ENCODE assay signal across 14 cellular contexts in the genomic region with DNA sequence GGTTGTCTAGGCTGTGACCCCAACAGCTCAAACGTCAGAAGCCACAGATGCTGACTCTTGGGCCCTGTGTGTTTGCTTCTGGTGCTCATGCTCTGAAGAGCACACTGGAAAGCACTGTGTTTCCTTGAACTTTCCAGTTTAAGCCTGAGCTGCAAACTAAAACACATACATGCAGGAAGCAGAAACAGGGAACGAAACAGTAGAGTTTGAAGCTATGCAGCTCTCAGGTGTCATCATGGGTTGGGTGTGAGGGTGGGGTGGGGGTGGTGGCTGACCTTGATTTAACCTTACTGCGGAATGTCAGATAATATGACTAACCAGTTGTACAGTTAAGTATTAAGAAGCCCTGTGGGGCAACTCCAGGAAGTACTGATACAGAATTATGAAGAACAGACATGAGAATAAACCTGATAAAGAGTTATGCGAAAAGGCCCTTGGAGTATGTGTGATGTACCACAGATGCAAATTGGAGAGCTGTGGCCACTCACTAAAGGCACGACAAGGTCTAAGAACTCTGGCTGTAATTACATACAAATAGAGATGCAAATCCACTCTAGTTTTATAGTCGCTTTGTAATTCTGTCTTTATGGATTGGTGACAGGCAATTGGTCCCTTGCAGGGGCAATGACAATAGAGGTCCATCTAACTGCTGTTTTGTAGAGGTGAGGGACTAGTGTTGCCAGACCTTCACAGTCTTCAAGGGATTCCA.
A peak's percentile ranks its signal among the peaks of the same experiment; 100 is the strongest.
DNase-seq lines count a peak whose midpoint lies in the region; ATAC-seq, FAIRE-seq and TF ChIP-seq lines count a peak whose summit lies in the region.
"Had no signal": no experiment of that assay in that cellular context is flagged by ENCODE, and none has a peak within 500 bp of the region (broad histone marks: within the 10 kb centered on the region; RNA-seq: fewer than 3 reads in every experiment).

No MANE protein-coding gene starts in this region.

- no peaks in the 10 kb centered on the region for H3K4me1 Mint-ChIP-seq in Caco-2 (ENCODE audit: low read depth, unreplicated experiment)
- H3K4me1 Mint-ChIP-seq in activated CD8-positive, alpha-beta memory T cell treated with anti-CD3 and anti-CD28 coated beads, Interleukin-2, amount 10 ng/mL, durations not matched to agents 7 days and 5 days: no peaks in the 10 kb centered on the region
- no peaks in the 10 kb centered on the region for H3K4me1 Mint-ChIP-seq in naive thymus-derived CD4-positive, alpha-beta T cell
- H3K4me1 Mint-ChIP-seq: CD4-positive, alpha-beta memory T cell had no signal

- H3K9me3 ChIP-seq in Caco-2 (no peaks in the 10 kb centered on the region), K562 (replicated peaks; ENCODE audit: control insufficient read depth, insufficient read depth, low read depth, low read length) (no peaks in the 10 kb centered on the region), mesenchymal stem cell (ENCODE audit: control insufficient read depth, low read length) (no peaks in the 10 kb centered on the region), tibial nerve (no peaks in the 10 kb centered on the region)
- no peaks in the 10 kb centered on the region for H3K9me3 ChIP-seq in naive thymus-derived CD4-positive, alpha-beta T cell (ENCODE audit: control insufficient read depth in 2 of 3, low read length in 3 of 3)
- H3K9me3 ChIP-seq: ovary had no signal

- H3K27ac ChIP-seq in KMS-11: peak overlapping the region; percentile 80
- no peak overlapping the region for H3K27ac ChIP-seq in K562 (ENCODE audit: extremely low read depth, low read depth, low read length)
- H3K27ac ChIP-seq in mesenchymal stem cell (ENCODE audit: low read length, poor library complexity, severe bottlenecking): peak overlapping the region; percentile 3
- H3K27ac ChIP-seq in tibial nerve: no peak overlapping the region
- no peak overlapping the region for H3K27ac ChIP-seq in naive thymus-derived CD4-positive, alpha-beta T cell (ENCODE audit: low read depth, low read length)
- H3K27ac ChIP-seq: ovary had no signal

- H3K36me3 Mint-ChIP-seq in Caco-2 (ENCODE audit: insufficient read depth, unreplicated experiment): no peaks in the 10 kb centered on the region
- no peaks in the 10 kb centered on the region for H3K36me3 Mint-ChIP-seq in activated CD8-positive, alpha-beta memory T cell treated with anti-CD3 and anti-CD28 coated beads, Interleukin-2, amount 10 ng/mL, durations not matched to agents 7 days and 5 days
- no peaks in the 10 kb centered on the region for H3K36me3 Mint-ChIP-seq in naive thymus-derived CD4-positive, alpha-beta T cell
- H3K36me3 Mint-ChIP-seq: CD4-positive, alpha-beta memory T cell had no signal

- TF ChIP-seq EP300 in K562 (IDR thresholded peaks at IDR 0.05; ENCODE audit: low read length) (no peak), tibial nerve (IDR thresholded peaks at IDR 0.05) (no peak)

- H3K9ac ChIP-seq in KMS-11: peak overlapping the region; percentile 35; the same call in 1 of the 2 replicates
- no peak overlapping the region for H3K9ac ChIP-seq in K562 (ENCODE audit: insufficient read depth in 1 of 2, low read depth in 2 of 2, low read length in 2 of 2)
- peak overlapping the region; percentile 70 for H3K9ac ChIP-seq in mesenchymal stem cell (ENCODE audit: low read length)

- H3K79me2 ChIP-seq in KMS-11 (ENCODE audit: insufficient read depth, low read depth): no peaks in the 10 kb centered on the region
- no peaks in the 10 kb centered on the region for H3K79me2 ChIP-seq in K562 (ENCODE audit: control insufficient read depth, insufficient read depth, low read length)

- no peak overlapping the region for H2BK5ac ChIP-seq in mesenchymal stem cell (ENCODE audit: low read depth, low read length, poor library complexity, severe bottlenecking)

- no peaks in the 10 kb centered on the region for H4K20me1 ChIP-seq in KMS-11 (ENCODE audit: insufficient read depth)
- no peaks in the 10 kb centered on the region for H4K20me1 ChIP-seq in K562 (replicated peaks; ENCODE audit: control insufficient read depth, insufficient read depth, low read length)

- TF ChIP-seq RAD21 in K562 (CRISPR knock-in tag; conservative IDR thresholded peaks at IDR 0.05 in 1 of 2, IDR thresholded peaks at IDR 0.05 in 1 of 2): no peak

- no peak; the same call in 1 of the 3 replicates for ATAC-seq in K562
- ATAC-seq in HG02642 (IDR thresholded peaks at IDR 0.05; ENCODE audit: poor library complexity, unreplicated experiment): no peak
- no peak for ATAC-seq in activated CD8-positive, alpha-beta memory T cell treated with anti-CD3 and anti-CD28 coated beads, Interleukin-2, amount 10 ng/mL, durations not matched to agents 7 days and 5 days
- ATAC-seq in naive thymus-derived CD4-positive, alpha-beta T cell: no peak

- no peaks in the 10 kb centered on the region for H3K79me1 ChIP-seq in mesenchymal stem cell (replicated peaks; ENCODE audit: low read length, poor library complexity, severe bottlenecking)

- H3K9me3 Mint-ChIP-seq in Caco-2 (ENCODE audit: unreplicated experiment): no peaks in the 10 kb centered on the region
- no peaks in the 10 kb centered on the region for H3K9me3 Mint-ChIP-seq in activated CD8-positive, alpha-beta memory T cell treated with anti-CD3 and anti-CD28 coated beads, Interleukin-2, amount 10 ng/mL, durations not matched to agents 7 days and 5 days (ENCODE audit: low read depth)
- H3K9me3 Mint-ChIP-seq in naive thymus-derived CD4-positive, alpha-beta T cell: peaks cover 0 to 2% (median 0%) of the 10 kb centered on the region in 11 donors
- H3K9me3 Mint-ChIP-seq: CD4-positive, alpha-beta memory T cell had no signal

- no peaks in the 10 kb centered on the region for H3K27me3 ChIP-seq in Caco-2 (replicated peaks; ENCODE audit: control insufficient read depth, insufficient read depth, low read length)
- H3K27me3 ChIP-seq in KMS-11 (ENCODE audit: insufficient read depth, low read depth): no peaks in the 10 kb centered on the region
- H3K27me3 ChIP-seq in K562 (ENCODE audit: control insufficient read depth in 2 of 2, insufficient read depth in 2 of 2, low read length in 2 of 2): peaks cover 3 to 8% of the 10 kb centered on the region in 2 experiments; a peak in 4 of 5 replicates
- no peaks in the 10 kb centered on the region for H3K27me3 ChIP-seq in mesenchymal stem cell (ENCODE audit: control insufficient read depth in 1 of 2, insufficient read depth in 1 of 2, low read length in 2 of 2)
- no peaks in the 10 kb centered on the region for H3K27me3 ChIP-seq in tibial nerve
- no peaks in the 10 kb centered on the region for H3K27me3 ChIP-seq in naive thymus-derived CD4-positive, alpha-beta T cell (ENCODE audit: control insufficient read depth in 2 of 2, insufficient read depth in 2 of 2, low read length in 2 of 2)
- H3K27me3 ChIP-seq: ovary had no signal

- H3K23ac ChIP-seq in mesenchymal stem cell (ENCODE audit: low read length in 2 of 2): no peak overlapping the region

- no peaks in the 10 kb centered on the region for H3K27me3 Mint-ChIP-seq in Caco-2 (ENCODE audit: insufficient read depth, unreplicated experiment)
- peaks cover 8% of the 10 kb centered on the region for H3K27me3 Mint-ChIP-seq in activated CD8-positive, alpha-beta memory T cell treated with anti-CD3 and anti-CD28 coated beads, Interleukin-2, amount 10 ng/mL, durations not matched to agents 7 days and 5 days
- peaks cover 0 to 11% (median 0%) of the 10 kb centered on the region in 5 donors for H3K27me3 Mint-ChIP-seq in naive thymus-derived CD4-positive, alpha-beta T cell

- DNase-seq in Caco-2 (peak; percentile 7 to 44), K562 (ENCODE audit: extremely low read depth in 1 of 4, low spot score in 3 of 4) (peak; percentile 17 to 26 (median 20)), mesenchymal stem cell (no peak), tibial nerve (ENCODE audit: low spot score in 2 of 2) (no peak)
- no peak for DNase-seq in activated CD8-positive, alpha-beta memory T cell treated with anti-CD3 and anti-CD28 coated beads, Interleukin-2, amount 10 ng/mL, durations not matched to agents 7 days and 5 days
- DNase-seq in naive thymus-derived CD4-positive, alpha-beta T cell: no peak
- DNase-seq: anterior cingulate cortex; CD4-positive, alpha-beta memory T cell; kidney; NCI-H1105; NK-92 treated with Interleukin-12 subunit alpha and Interleukin-12 subunit beta, amount 100 ng/mL, for 24 hours; ovary had no signal

- no peak overlapping the region for H4K8ac ChIP-seq in mesenchymal stem cell (ENCODE audit: low read length)

- no peak overlapping the region for H2AK5ac ChIP-seq in mesenchymal stem cell (ENCODE audit: low read length, severe bottlenecking)

- in situ Hi-C loops in K562 (cut with MboI): no loop called here

- peak overlapping the region; percentile 24; the same call in 1 of the 2 replicates for H2AFZ ChIP-seq in KMS-11 (ENCODE audit: low read depth)
- H2AFZ ChIP-seq in K562 (ENCODE audit: low read depth, low read length): 0 out of 2 replicates have a peak overlapping the region, but pooled peaks have one; percentile 28
- no peak overlapping the region for H2AFZ ChIP-seq in mesenchymal stem cell (ENCODE audit: low read depth, low read length)

- no peak for TF ChIP-seq POLR2A in K562 (conservative IDR thresholded peaks at IDR 0.05)
- no peak for TF ChIP-seq POLR2A in tibial nerve (IDR thresholded peaks at IDR 0.05)

- no peak overlapping the region for H2BK12ac ChIP-seq in mesenchymal stem cell (ENCODE audit: low read length in 2 of 2)

- POLR2A ChIA-PET in Caco-2 (lab: Charles Lee) (interaction anchor here (0.6 kb wide), 1 partner anchor 159 kb away, joined by 3 read pairs; no protein-coding TSS in a partner anchor), K562 (lab: Yijun Ruan, JAX) (interaction anchor here (1.7 kb wide), 1 partner anchor 10 kb away, joined by 4 read pairs; no protein-coding TSS in a partner anchor)
- POLR2A ChIA-PET in naive thymus-derived CD4-positive, alpha-beta T cell (lab: Charles Lee): no interaction called here

- no peaks in the 10 kb centered on the region for H3K9me1 ChIP-seq in K562 (ENCODE audit: control insufficient read depth, insufficient read depth, low read length)

- no peak overlapping the region for H3K14ac ChIP-seq in mesenchymal stem cell (ENCODE audit: low read length in 2 of 2)

- CTCF ChIA-PET in Caco-2 (lab: Charles Lee): no interaction called here
- CTCF ChIA-PET in K562 (lab: Yijun Ruan, JAX; ENCODE audit: low intra/inter-chr PET ratio): no interaction called here
- CTCF ChIA-PET in activated CD8-positive, alpha-beta memory T cell treated with anti-CD3 and anti-CD28 coated beads, Interleukin-2, amount 10 ng/mL, durations not matched to agents 7 days and 5 days (lab: Charles Lee): interaction anchor here (1.6 kb wide), 1 partner anchor 11 kb away, joined by 4 read pairs; no protein-coding TSS in a partner anchor
- CTCF ChIA-PET in naive thymus-derived CD4-positive, alpha-beta T cell (lab: Charles Lee): no interaction called here

- H4K91ac ChIP-seq in mesenchymal stem cell (ENCODE audit: low read length): no peak overlapping the region

- no peak overlapping the region for H3K27ac Mint-ChIP-seq in Caco-2 (ENCODE audit: unreplicated experiment)
- no peak overlapping the region for H3K27ac Mint-ChIP-seq in activated CD8-positive, alpha-beta memory T cell treated with anti-CD3 and anti-CD28 coated beads, Interleukin-2, amount 10 ng/mL, durations not matched to agents 7 days and 5 days
- H3K27ac Mint-ChIP-seq in naive thymus-derived CD4-positive, alpha-beta T cell: no peak overlapping the region
- H3K27ac Mint-ChIP-seq: CD4-positive, alpha-beta memory T cell had no signal

- no peak overlapping the region for H3K4me3 ChIP-seq in Caco-2 (ENCODE audit: low read depth, low read length)
- no peak overlapping the region for H3K4me3 ChIP-seq in KMS-11 (IDR thresholded peaks at IDR 0.05; ENCODE audit: insufficient read depth, low read depth, low read length)
- H3K4me3 ChIP-seq in K562: no peak overlapping the region
- H3K4me3 ChIP-seq in mesenchymal stem cell (ENCODE audit: insufficient read depth in 1 of 2, low read depth in 1 of 2, low read length in 2 of 2): peak overlapping the region in 1 of 2 experiments; percentile 66
- no peak overlapping the region for H3K4me3 ChIP-seq in tibial nerve
- no peak overlapping the region for H3K4me3 ChIP-seq in naive thymus-derived CD4-positive, alpha-beta T cell (ENCODE audit: low read length)
- H3K4me3 ChIP-seq: ovary had no signal

- H3K36me3 ChIP-seq in Caco-2 (ENCODE audit: control insufficient read depth, insufficient read depth, low read length) (no peaks in the 10 kb centered on the region), KMS-11 (ENCODE audit: insufficient read depth) (no peaks in the 10 kb centered on the region), K562 (ENCODE audit: control insufficient read depth, insufficient read depth, low read length) (no peaks in the 10 kb centered on the region), mesenchymal stem cell (ENCODE audit: control insufficient read depth in 1 of 2, insufficient read depth in 2 of 2, low read depth in 1 of 2, low read length in 2 of 2) (peaks cover 0 to 3% of the 10 kb centered on the region in 2 experiments), tibial nerve (no peaks in the 10 kb centered on the region)
- no peaks in the 10 kb centered on the region for H3K36me3 ChIP-seq in naive thymus-derived CD4-positive, alpha-beta T cell (ENCODE audit: control insufficient read depth in 2 of 3, insufficient read depth in 3 of 3, low read length in 3 of 3)
- H3K36me3 ChIP-seq: ovary had no signal

- no peak overlapping the region for H3K4me3 Mint-ChIP-seq in Caco-2 (ENCODE audit: unreplicated experiment)
- no peak overlapping the region for H3K4me3 Mint-ChIP-seq in activated CD8-positive, alpha-beta memory T cell treated with anti-CD3 and anti-CD28 coated beads, Interleukin-2, amount 10 ng/mL, durations not matched to agents 7 days and 5 days
- H3K4me3 Mint-ChIP-seq in naive thymus-derived CD4-positive, alpha-beta T cell: no peak overlapping the region
- H3K4me3 Mint-ChIP-seq: CD4-positive, alpha-beta memory T cell had no signal

- no peak overlapping the region for H3K18ac ChIP-seq in mesenchymal stem cell (ENCODE audit: low read depth in 1 of 2, low read length in 2 of 2)

- no peak for TF ChIP-seq CTCF in Caco-2 (IDR thresholded peaks at IDR 0.05; ENCODE audit: insufficient read depth in 1 of 2, low read depth in 1 of 2, low read length in 1 of 2, severe bottlenecking in 1 of 2, unreplicated experiment in 1 of 2)
- no peak for TF ChIP-seq CTCF in KMS-11 (conservative IDR thresholded peaks at IDR 0.05; ENCODE audit: low read depth, low read length)
- no peak for TF ChIP-seq CTCF in K562 (IDR thresholded peaks at IDR 0.05 in 2 of 3, conservative IDR thresholded peaks at IDR 0.05 in 1 of 3; ENCODE audit: insufficient read depth in 2 of 3, low read depth in 1 of 3, low read length in 3 of 3)
- no peak for TF ChIP-seq CTCF in tibial nerve (IDR thresholded peaks at IDR 0.05)

- BruUV-seq in Caco-2 (replicated peaks; lab: Mats Ljungman, UMichigan): no TSS peak
- BruUV-seq in K562 (replicated peaks; lab: Mats Ljungman, UMichigan): no TSS peak

- no peak overlapping the region for H3K4ac ChIP-seq in mesenchymal stem cell (ENCODE audit: low read depth in 1 of 2, low read length in 2 of 2)

- FAIRE-seq in K562 (lab: Jason Lieb, UNC): no peak
- FAIRE-seq: kidney had no signal

- H3K4me2 ChIP-seq in KMS-11 (peak overlapping the region; percentile 86), K562 (ENCODE audit: insufficient read depth, low read length) (no peak overlapping the region), mesenchymal stem cell (ENCODE audit: low read length, poor library complexity, severe bottlenecking) (peak overlapping the region; percentile 1)

- WGBS in K562 (ENCODE audit: insufficient coverage, low coverage, missing lambda C conversion rate): 3% methylated on average over 6 of the region's 6 CpGs
- WGBS in mesenchymal stem cell: 80% methylated on average over 6 of the region's 6 CpGs
- WGBS in tibial nerve, 2 donors: 56 to 57% methylated on average over 6 of the region's 6 CpGs

- no peak overlapping the region for H2BK15ac ChIP-seq in mesenchymal stem cell (ENCODE audit: low read depth, poor library complexity, severe bottlenecking)

- H2BK120ac ChIP-seq in mesenchymal stem cell (ENCODE audit: low read depth, low read length): no peak overlapping the region

- intact Hi-C loops in Caco-2 (cut with micrococcal nuclease; ENCODE audit: unreplicated experiment) (no loop called here), K562 (cut with micrococcal nuclease) (no loop called here)
- intact Hi-C loops in naive thymus-derived CD4-positive, alpha-beta T cell (cut with micrococcal nuclease): no loop called here

- H3K4me1 ChIP-seq in Caco-2: peaks cover 8% of the 10 kb centered on the region
- H3K4me1 ChIP-seq in KMS-11 (ENCODE audit: low read depth, poor library complexity, severe bottlenecking): peaks cover 53% of the 10 kb centered on the region
- no peaks in the 10 kb centered on the region; a peak in 1 of 5 replicates for H3K4me1 ChIP-seq in K562 (replicated peaks in 1 of 2; ENCODE audit: control insufficient read depth in 2 of 2, insufficient read depth in 2 of 2, low read length in 2 of 2)
- peaks cover 8% of the 10 kb centered on the region for H3K4me1 ChIP-seq in mesenchymal stem cell (ENCODE audit: control insufficient read depth, insufficient read depth, low read depth, low read length)
- H3K4me1 ChIP-seq in tibial nerve: peaks cover 0 to 5% (median 0%) of the 10 kb centered on the region in 4 donors
- H3K4me1 ChIP-seq in naive thymus-derived CD4-positive, alpha-beta T cell (ENCODE audit: control insufficient read depth in 2 of 2, insufficient read depth in 2 of 2, low read length in 2 of 2): no peaks in the 10 kb centered on the region

Comparison
In these comparisons a context has a peak if more than half of its experiments do, and no peak if none do; other contexts are left out.
1. DNase-seq: peak in Caco-2 (2 of 2) and K562 (4 of 4); none in mesenchymal stem cell (single experiment), activated CD8-positive, alpha-beta memory T cell treated with anti-CD3 and anti-CD28 coated beads, Interleukin-2, amount 10 ng/mL, durations not matched to agents 7 days and 5 days (single experiment), tibial nerve (0 of 2) and naive thymus-derived CD4-positive, alpha-beta T cell (0 of 9).
2. H3K27ac ChIP-seq: peak in KMS-11 (single experiment) and mesenchymal stem cell (single experiment); none in K562 (single experiment), tibial nerve (0 of 4) and naive thymus-derived CD4-positive, alpha-beta T cell (single experiment).
3. H3K9ac ChIP-seq: peak in KMS-11 (single experiment) and mesenchymal stem cell (single experiment); none in K562 (0 of 2).